In the genomic region with DNA sequence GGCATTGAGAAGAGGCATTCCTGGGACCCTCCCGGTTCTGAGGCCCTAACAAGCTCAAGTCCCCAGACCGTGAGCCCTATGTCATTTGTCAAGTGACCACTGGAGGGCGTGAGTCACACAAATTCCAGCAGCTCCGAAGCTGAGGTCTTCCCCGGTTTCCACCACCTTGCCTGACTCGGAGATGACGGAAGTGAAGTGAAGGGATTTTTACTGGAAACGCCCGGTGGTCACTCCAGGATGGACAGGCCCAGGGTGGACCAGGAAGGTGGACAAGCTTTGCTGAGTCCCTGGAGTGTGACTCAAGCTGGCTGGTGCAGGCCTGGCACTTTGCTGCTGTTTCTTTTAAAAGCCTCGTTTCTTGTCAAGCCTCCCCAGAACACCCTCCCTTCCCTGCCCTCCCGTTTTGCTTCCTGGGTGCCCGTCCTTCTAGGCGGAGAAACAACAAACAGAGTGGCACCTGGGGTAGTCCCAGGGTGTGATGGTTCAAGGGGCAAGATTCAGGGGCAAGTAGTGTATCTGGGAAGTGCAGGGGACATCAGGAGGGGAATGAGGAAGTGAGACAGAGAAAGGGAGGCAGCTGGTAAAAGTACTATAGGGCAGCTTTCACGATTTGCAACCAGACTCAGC, we compare ENCODE assay signal across 8 cellular contexts. TPM values are rescaled to one million over a fixed set of nuclear protein-coding genes. Genes with fewer than 3 reads are reported as not detected.
DNase-seq lines count a peak whose midpoint lies in the region; ATAC-seq and TF ChIP-seq lines count a peak whose summit lies in the region.

No MANE protein-coding gene starts in this region.

- peak overlapping the region; percentile 78 for H3K27ac Mint-ChIP-seq in dendritic cell treated with granulocyte-macrophage colony-stimulating factor and Interleukin-4, amounts not matched to agents 40 ng/mL and 50 ng/mL, for 4 days

- DNase-seq in activated gamma-delta T cell treated with Interleukin-2 at 50 U/mL for 16 hours (peak; percentile 80), activated gamma-delta T cell (lab: John Stamatoyannopoulos, UW) (no peak), NCI-H510A (lab: John Stamatoyannopoulos, UW) (peak; percentile 57), right lobe of liver (peak; percentile 78 to 84 (median 80))
- peak; percentile 86 for DNase-seq in activated CD4-positive, alpha-beta T cell treated with anti-CD3 and anti-CD28 coated beads for 48 hours
- DNase-seq in stimulated activated CD4-positive, alpha-beta T cell treated with anti-CD3 and anti-CD28 coated beads, Interleukin-4, amount 100 ng/mL, for 1 hour = peak; percentile 73

- intact Hi-C loops in dendritic cell treated with granulocyte-macrophage colony-stimulating factor and Interleukin-4, amounts not matched to agents 40 ng/mL and 50 ng/mL, for 4 days (cut with micrococcal nuclease) = loop anchor here (1.0 to 2.0 kb wide), 2 partner anchors 75 to 445 kb away; no protein-coding TSS in a partner anchor
- intact Hi-C loops in right lobe of liver (cut with DNase I) = loop anchor here (5.0 to 10.0 kb wide), 3 partner anchors 62 to 449 kb away; no protein-coding TSS in a partner anchor

- H3K9me3 Mint-ChIP-seq in dendritic cell treated with granulocyte-macrophage colony-stimulating factor and Interleukin-4, amounts not matched to agents 40 ng/mL and 50 ng/mL, for 4 days = peaks cover 7% of the 10 kb centered on the region

- peak overlapping the region; percentile 68 for H3K4me3 Mint-ChIP-seq in dendritic cell treated with granulocyte-macrophage colony-stimulating factor and Interleukin-4, amounts not matched to agents 40 ng/mL and 50 ng/mL, for 4 days

- H3K36me3 ChIP-seq in right lobe of liver = no peaks in the 10 kb centered on the region

- H3K36me3 Mint-ChIP-seq in dendritic cell treated with granulocyte-macrophage colony-stimulating factor and Interleukin-4, amounts not matched to agents 40 ng/mL and 50 ng/mL, for 4 days (ENCODE audit: low read depth) = no peaks in the 10 kb centered on the region

- peak overlapping the region; percentile 10 to 50 (median 28) for H3K4me3 ChIP-seq in right lobe of liver

- H3K9me3 ChIP-seq in right lobe of liver = no peaks in the 10 kb centered on the region

- no peaks in the 10 kb centered on the region for H3K27me3 ChIP-seq in right lobe of liver

- TF ChIP-seq CTCF in right lobe of liver (IDR thresholded peaks at IDR 0.05) = peak; percentile 82 to 92 (median 86)

- WGBS in right lobe of liver (ENCODE audit: insufficient coverage, low coverage, low lambda C conversion rate, missing lambda C conversion rate) = 0% methylated on average over 14 of the region's 14 CpGs

- no peak for TF ChIP-seq POLR2A in right lobe of liver (IDR thresholded peaks at IDR 0.05)

- no peak overlapping the region for H3K27ac ChIP-seq in right lobe of liver

- ATAC-seq in HG03280 (IDR thresholded peaks at IDR 0.05; ENCODE audit: unreplicated experiment) (peak; percentile 46), right lobe of liver (peak; percentile 88 to 92 (median 90))

- H3K4me1 ChIP-seq in right lobe of liver = peaks cover 0 to 12% (median 0%) of the 10 kb centered on the region in 4 donors

- H3K27me3 Mint-ChIP-seq in dendritic cell treated with granulocyte-macrophage colony-stimulating factor and Interleukin-4, amounts not matched to agents 40 ng/mL and 50 ng/mL, for 4 days = no peaks in the 10 kb centered on the region

- peaks cover 29% of the 10 kb centered on the region for H3K4me1 Mint-ChIP-seq in dendritic cell treated with granulocyte-macrophage colony-stimulating factor and Interleukin-4, amounts not matched to agents 40 ng/mL and 50 ng/mL, for 4 days (ENCODE audit: low read depth)

RNA-seq across cellular contexts. Expression of a gene that starts 5.3 kb away (rescaled TPM):
- under 1 TPM in 2 of 6 experiments, not detected in 4; 0.07 to 0.09 TPM for total RNA-seq in right lobe of liver
